15 cellular contexts compared by ENCODE assay signal in the genomic region with DNA sequence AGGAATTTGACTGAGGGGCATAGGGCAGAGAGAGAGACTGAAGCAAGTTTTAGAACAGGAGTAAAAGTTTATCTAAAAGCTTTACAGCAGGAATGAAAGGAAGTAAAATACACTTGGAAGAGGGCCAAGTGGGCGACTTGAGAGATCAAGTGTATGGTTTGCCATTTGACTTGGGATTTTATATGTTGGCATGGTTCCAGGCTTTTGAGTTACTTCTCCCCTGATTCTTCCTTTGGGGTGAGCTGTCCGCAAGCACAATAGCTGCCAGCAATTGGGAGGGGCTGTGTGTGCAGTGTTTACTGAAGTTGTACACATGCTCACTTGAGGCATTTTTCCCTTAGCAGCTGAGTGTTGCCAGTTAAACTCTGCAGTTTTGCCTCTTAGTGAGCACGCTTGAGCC.
DNase-seq lines count a peak whose midpoint lies in the region; ATAC-seq lines count a peak whose summit lies in the region.
"Had no signal": no experiment of that assay in that cellular context is flagged by ENCODE, and none has a peak within 500 bp of the region (broad histone marks: within the 10 kb centered on the region; RNA-seq: fewer than 3 reads in every experiment).

No MANE protein-coding gene starts in this region.

- H3K9me3 Mint-ChIP-seq in stimulated activated naive CD8-positive, alpha-beta T cell treated with anti-CD3 and anti-CD28 coated beads, Interleukin-15, amount 100 ng/mL, for 72 hours: peaks cover 4 to 21% of the 10 kb centered on the region in 2 donors

- ATAC-seq in GM19467 (IDR thresholded peaks at IDR 0.05; ENCODE audit: unreplicated experiment): no peak
- no peak for ATAC-seq in stimulated activated naive CD8-positive, alpha-beta T cell treated with anti-CD3 and anti-CD28 coated beads, Interleukin-15, amount 100 ng/mL, for 72 hours
- ATAC-seq: activated T-cell treated with anti-CD3 and anti-CD28 coated beads, Interleukin-2, amount 50 U/mL, for 4 hours; esophagus mucosa had no signal

- H3K4me1 Mint-ChIP-seq in stimulated activated naive CD8-positive, alpha-beta T cell treated with anti-CD3 and anti-CD28 coated beads, Interleukin-15, amount 100 ng/mL, for 72 hours: no peaks in the 10 kb centered on the region
- H3K4me1 Mint-ChIP-seq: naive B cell had no signal

- H3K27me3 Mint-ChIP-seq in stimulated activated naive CD8-positive, alpha-beta T cell treated with anti-CD3 and anti-CD28 coated beads, Interleukin-15, amount 100 ng/mL, for 72 hours: no peaks in the 10 kb centered on the region
- H3K27me3 Mint-ChIP-seq: naive B cell had no signal

- no peak overlapping the region for H3K4me3 Mint-ChIP-seq in stimulated activated naive CD8-positive, alpha-beta T cell treated with anti-CD3 and anti-CD28 coated beads, Interleukin-15, amount 100 ng/mL, for 72 hours
- H3K4me3 Mint-ChIP-seq: activated T-cell treated with anti-CD3 and anti-CD28 coated beads, Interleukin-2, amount 50 U/mL, for 4 hours; naive B cell had no signal

- peak; percentile 4 for DNase-seq in Ammon's horn (ENCODE audit: low spot score)
- peak; percentile 64 for DNase-seq in NCI-H345 (lab: John Stamatoyannopoulos, UW)
- peak; percentile 4 for DNase-seq in cerebellar cortex (ENCODE audit: low spot score)
- peak; percentile 1 for DNase-seq in midbrain (lab: John Stamatoyannopoulos, UW)
- no peak for DNase-seq in NCI-H1092 treated with DMSO at 0.1 percent for 48 hours (lab: John Stamatoyannopoulos, UW)
- no peak for DNase-seq in MV-4-11 (lab: John Stamatoyannopoulos, UW)
- DNase-seq in stimulated activated naive CD8-positive, alpha-beta T cell treated with anti-CD3 and anti-CD28 coated beads, Interleukin-15, amount 100 ng/mL, for 72 hours: no peak
- DNase-seq: activated CD4-positive, alpha-beta T cell treated with anti-CD3 and anti-CD28 coated beads for 1 hour; activated T-cell treated with anti-CD3 and anti-CD28 coated beads, Interleukin-2, amount 50 U/mL, for 4 hours; brain microvascular endothelial cell; DMS 273 treated with DMSO at 0.1 percent for 48 hours; naive B cell; NCI-H1436 treated with DMSO at 0.1 percent for 48 hours had no signal

- no peak overlapping the region for H3K27ac Mint-ChIP-seq in stimulated activated naive CD8-positive, alpha-beta T cell treated with anti-CD3 and anti-CD28 coated beads, Interleukin-15, amount 100 ng/mL, for 72 hours
- H3K27ac Mint-ChIP-seq: naive B cell had no signal

Comparison
In these comparisons a context has a peak if more than half of its experiments do, and no peak if none do; other contexts are left out.
1. DNase-seq: peak in Ammon's horn (single experiment), NCI-H345 (single experiment), cerebellar cortex (single experiment) and midbrain (single experiment); none in NCI-H1092 treated with DMSO at 0.1 percent for 48 hours (single experiment), MV-4-11 (single experiment) and stimulated activated naive CD8-positive, alpha-beta T cell treated with anti-CD3 and anti-CD28 coated beads, Interleukin-15, amount 100 ng/mL, for 72 hours (0 of 2).